ENCODE assay signal across 23 cellular contexts in the genomic region with DNA sequence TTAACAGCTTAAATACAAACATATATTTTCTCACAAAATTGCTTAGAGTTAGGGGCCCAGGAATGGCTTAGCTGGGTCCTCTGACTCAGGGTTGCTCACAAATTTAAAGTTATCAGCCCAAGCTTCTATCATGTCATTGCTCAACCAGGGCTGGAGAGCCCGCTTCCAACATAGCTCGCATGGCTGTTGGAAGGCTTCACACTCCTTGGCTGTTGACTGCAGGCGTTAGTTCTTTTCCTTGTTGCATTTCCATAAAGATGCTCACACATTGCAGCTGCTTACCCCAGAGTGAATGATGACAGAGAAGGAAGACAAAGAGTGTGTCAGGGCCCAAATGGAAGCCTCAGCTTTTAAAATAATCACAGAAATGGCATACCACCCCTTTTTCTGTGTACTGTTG.
"Had no signal": no experiment of that assay in that cellular context is flagged by ENCODE, and none has a peak within 500 bp of the region (broad histone marks: within the 10 kb centered on the region; RNA-seq: fewer than 3 reads in every experiment).

No MANE protein-coding gene starts in this region.

- H3K9me3 ChIP-seq: adrenal gland, MG63, Peyer's patch had no signal

- H3K4me1 ChIP-seq: adrenal gland, Peyer's patch had no signal

- H3K27me3 ChIP-seq: adrenal gland, MG63, Peyer's patch had no signal

- H3K9ac ChIP-seq: KMS-11 had no signal

- H3K27ac ChIP-seq: adrenal gland, KMS-11, Peyer's patch had no signal

- H3K4me2 ChIP-seq: KMS-11 had no signal

- H3K4me3 Mint-ChIP-seq: activated B cell treated with CpG ODN at 0.5 μM for 24 hours; activated CD4-positive, alpha-beta memory T cell treated with anti-CD3 and anti-CD28 coated beads for 36 hours; activated CD4-positive, alpha-beta T cell treated with anti-CD3 and anti-CD28 coated beads, Interleukin-2, amount 10 ng/mL, durations not matched to agents 7 days and 5 days; activated naive CD8-positive, alpha-beta T cell treated with anti-CD3 and anti-CD28 coated beads, Interleukin-2, amount 10 ng/mL, durations not matched to agents 7 days and 5 days; T-helper 1 cell treated with Interleukin-12 subunit alpha and Interleukin-12 subunit beta and Interleukin-4 antibody, amounts not matched to agents 30 μg/mL and 1 μg/mL, for 36 hours had no signal

- H3K36me3 Mint-ChIP-seq: activated CD4-positive, alpha-beta memory T cell treated with anti-CD3 and anti-CD28 coated beads for 36 hours; activated naive CD8-positive, alpha-beta T cell treated with anti-CD3 and anti-CD28 coated beads, Interleukin-2, amount 10 ng/mL, durations not matched to agents 7 days and 5 days had no signal

- H3K36me3 ChIP-seq: adrenal gland, MG63, Peyer's patch had no signal

- H3K4me3 ChIP-seq: adrenal gland, MG63, Peyer's patch had no signal

- H3K27me3 Mint-ChIP-seq: activated B cell treated with CpG ODN at 0.5 μM for 24 hours; activated CD4-positive, alpha-beta memory T cell treated with anti-CD3 and anti-CD28 coated beads for 36 hours; activated CD4-positive, alpha-beta T cell treated with anti-CD3 and anti-CD28 coated beads, Interleukin-2, amount 10 ng/mL, durations not matched to agents 7 days and 5 days; activated naive CD8-positive, alpha-beta T cell treated with anti-CD3 and anti-CD28 coated beads, Interleukin-2, amount 10 ng/mL, durations not matched to agents 7 days and 5 days had no signal

- DNase-seq: activated B cell treated with CpG ODN at 0.5 μM for 24 hours; activated CD4-positive, alpha-beta memory T cell treated with anti-CD3 and anti-CD28 coated beads for 36 hours; activated CD4-positive, alpha-beta T cell treated with anti-CD3 and anti-CD28 coated beads, Interleukin-2, amount 10 ng/mL, durations not matched to agents 7 days and 5 days; activated CD8-positive, alpha-beta memory T cell treated with anti-CD3 and anti-CD28 coated beads for 24 hours; activated gamma-delta T cell treated with Interleukin-2 at 50 U/mL for 16 hours; activated naive CD4-positive, alpha-beta T cell treated with anti-CD3 and anti-CD28 coated beads, Interleukin-2, amount 50 U/mL, for 16 hours; activated naive CD8-positive, alpha-beta T cell treated with anti-CD3 and anti-CD28 coated beads, Interleukin-2, amount 10 ng/mL, durations not matched to agents 7 days and 5 days; activated T-cell treated with anti-CD3 and anti-CD28 coated beads, Interleukin-2, amount 50 U/mL, for 48 hours; adrenal gland; central memory CD4-positive, alpha-beta T cell; MG63; MV-4-11; NCI-H1092 treated with DMSO at 0.1 percent for 48 hours; NCI-H1417 treated with DMSO at 0.1 percent for 48 hours; NCI-H1694; NCI-H2029; NCI-H2107; NCI-H510A treated with DMSO at 0.1 percent for 48 hours; Peyer's patch; SHP77 had no signal

- H3K4me1 Mint-ChIP-seq: activated B cell treated with CpG ODN at 0.5 μM for 24 hours; activated CD4-positive, alpha-beta T cell treated with anti-CD3 and anti-CD28 coated beads, Interleukin-2, amount 10 ng/mL, durations not matched to agents 7 days and 5 days; activated naive CD8-positive, alpha-beta T cell treated with anti-CD3 and anti-CD28 coated beads, Interleukin-2, amount 10 ng/mL, durations not matched to agents 7 days and 5 days had no signal

- H3K27ac Mint-ChIP-seq: activated B cell treated with CpG ODN at 0.5 μM for 24 hours; activated CD4-positive, alpha-beta memory T cell treated with anti-CD3 and anti-CD28 coated beads for 36 hours; activated CD4-positive, alpha-beta T cell treated with anti-CD3 and anti-CD28 coated beads, Interleukin-2, amount 10 ng/mL, durations not matched to agents 7 days and 5 days; activated naive CD8-positive, alpha-beta T cell treated with anti-CD3 and anti-CD28 coated beads, Interleukin-2, amount 10 ng/mL, durations not matched to agents 7 days and 5 days; activated T-helper 2 cell treated with anti-CD3 and anti-CD28 coated beads, Interferon-gamma antibody, Interleukin-2, Interleukin-4, amounts not matched to agents 10 μg/mL and 5 μg/mL and 100 μg/mL, durations not matched to agents 14 hours and 24 hours and 36 hours; T-helper 1 cell treated with Interleukin-12 subunit alpha and Interleukin-12 subunit beta and Interleukin-4 antibody, amounts not matched to agents 30 μg/mL and 1 μg/mL, for 36 hours had no signal

- H3K9me3 Mint-ChIP-seq: activated B cell treated with CpG ODN at 0.5 μM for 24 hours; activated CD4-positive, alpha-beta memory T cell treated with anti-CD3 and anti-CD28 coated beads for 36 hours; activated CD4-positive, alpha-beta T cell treated with anti-CD3 and anti-CD28 coated beads, Interleukin-2, amount 10 ng/mL, durations not matched to agents 7 days and 5 days; activated naive CD8-positive, alpha-beta T cell treated with anti-CD3 and anti-CD28 coated beads, Interleukin-2, amount 10 ng/mL, durations not matched to agents 7 days and 5 days; activated T-helper 2 cell treated with anti-CD3 and anti-CD28 coated beads, Interferon-gamma antibody, Interleukin-2, Interleukin-4, amounts not matched to agents 10 μg/mL and 5 μg/mL and 100 μg/mL, durations not matched to agents 14 hours and 24 hours and 36 hours; T-helper 1 cell treated with Interleukin-12 subunit alpha and Interleukin-12 subunit beta and Interleukin-4 antibody, amounts not matched to agents 30 μg/mL and 1 μg/mL, for 36 hours had no signal
